In the genomic region with DNA sequence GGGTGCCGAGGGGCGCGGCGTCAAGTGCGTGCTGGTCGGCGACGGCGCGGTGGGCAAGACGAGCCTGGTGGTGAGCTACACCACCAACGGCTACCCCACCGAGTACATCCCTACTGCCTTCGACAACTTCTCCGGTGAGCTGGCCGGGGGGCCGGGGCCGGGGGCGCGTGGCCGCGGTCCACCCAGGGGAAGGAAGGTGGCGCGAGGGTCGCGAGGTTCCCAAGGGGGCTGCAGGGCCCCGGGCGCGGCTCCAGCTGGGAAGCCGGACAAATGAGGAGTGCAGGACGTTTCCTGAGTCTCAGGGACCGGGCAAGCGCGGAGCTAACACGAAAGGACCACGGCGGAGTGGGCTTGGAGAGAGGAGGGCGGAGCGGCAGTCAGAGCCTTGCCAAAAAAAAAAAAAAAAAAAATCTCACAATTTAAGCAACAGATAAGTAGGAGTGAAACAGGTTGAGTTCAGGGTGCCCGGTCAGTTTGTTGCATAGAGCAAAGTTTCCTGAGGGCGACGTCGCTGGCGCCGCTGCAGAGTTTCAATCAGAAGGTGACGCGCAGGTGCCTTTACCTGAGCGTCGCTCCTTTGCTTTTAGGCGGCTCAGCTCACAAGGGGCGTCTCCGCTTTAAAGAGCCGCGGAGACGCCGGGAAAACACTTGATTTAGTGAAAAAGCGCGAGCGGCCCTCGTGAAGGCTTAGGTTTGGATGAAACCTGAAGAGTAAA, we compare ENCODE assay signal across 8 cellular contexts. TPM values are rescaled to one million over a fixed set of nuclear protein-coding genes. Genes with fewer than 3 reads are reported as not detected.
A peak's percentile ranks its signal among the peaks of the same experiment; 100 is the strongest.
DNase-seq lines count a peak whose midpoint lies in the region; ATAC-seq and TF ChIP-seq lines count a peak whose summit lies in the region.

No MANE protein-coding gene starts in this region.

- no peaks in the 10 kb centered on the region for H3K27me3 ChIP-seq in ascending aorta
- H3K27me3 ChIP-seq in iPS-18a (ENCODE audit: control insufficient read depth, insufficient read depth, low read length), result peaks cover 40% of the 10 kb centered on the region

- peak overlapping the region; percentile 31 for H3K9ac ChIP-seq in iPS-18a (ENCODE audit: low read length)

- DNase-seq in activated naive CD4-positive, alpha-beta T cell treated with Interleukin-2 at 50 U/mL for 16 hours, result peak; percentile 27
- DNase-seq in activated naive CD4-positive, alpha-beta T cell (lab: John Stamatoyannopoulos, UW), result no peak
- peak; percentile 26 for DNase-seq in NOMO-1 treated with DMSO at 0.1 percent for 48 hours (lab: John Stamatoyannopoulos, UW; ENCODE audit: unreplicated experiment)
- peak in 1 of 2 donors; percentile 75 for DNase-seq in ascending aorta (ENCODE audit: low spot score in 2 of 2)
- no peak for DNase-seq in skeletal muscle cell (ENCODE audit: low read depth)

- H3K4me1 ChIP-seq in ascending aorta (peaks cover 3 to 29% of the 10 kb centered on the region in 2 donors), iPS-18a (ENCODE audit: control insufficient read depth, low read depth, low read length) (peaks cover 7% of the 10 kb centered on the region)

- TF ChIP-seq CTCF in ascending aorta (IDR thresholded peaks at IDR 0.05), result no peak

- intact Hi-C loops in ascending aorta (cut with DNase I), result loop anchor here (1.0 to 5.0 kb wide), 8 partner anchors 67 to 491 kb away; no protein-coding TSS in a partner anchor

- H3K9me3 ChIP-seq in ascending aorta (no peaks in the 10 kb centered on the region), iPS-18a (ENCODE audit: control insufficient read depth, low read depth, low read length) (no peaks in the 10 kb centered on the region)

- H3K27ac ChIP-seq in ascending aorta (peak overlapping the region; percentile 96 to 97), iPS-18a (ENCODE audit: low read length) (no peak overlapping the region)

- H3K4me3 ChIP-seq in ascending aorta, result peak overlapping the region; percentile 97 to 98
- H3K4me3 ChIP-seq in iPS-18a (ENCODE audit: low read length), result peak overlapping the region; percentile 65
- H3K4me3 ChIP-seq in skeletal muscle cell (ENCODE audit: low read depth, low read length), result peak overlapping the region; percentile 55

- H3K36me3 ChIP-seq in ascending aorta (peaks cover under 1 to 25% of the 10 kb centered on the region in 2 donors), iPS-18a (ENCODE audit: control insufficient read depth, low read depth, low read length) (no peaks in the 10 kb centered on the region)

- no peak for ATAC-seq in GM21619 (IDR thresholded peaks at IDR 0.05; ENCODE audit: unreplicated experiment)
- no peak for ATAC-seq in GM18870 (IDR thresholded peaks at IDR 0.05; ENCODE audit: unreplicated experiment)

RNA-seq across cellular contexts. Expression of gene RHOU, which starts 0.8 kb away (rescaled TPM):
- 27.7 TPM for total RNA-seq in ascending aorta

Comparison
In these comparisons a context has a peak if more than half of its experiments do, and no peak if none do; other contexts are left out.
1. DNase-seq: peak in activated naive CD4-positive, alpha-beta T cell treated with Interleukin-2 at 50 U/mL for 16 hours (single experiment) and NOMO-1 treated with DMSO at 0.1 percent for 48 hours (single experiment); none in activated naive CD4-positive, alpha-beta T cell (0 of 4) and skeletal muscle cell (single experiment).
2. Peak in every context shown above with its lines, with median percentiles within 50 percentile points of each other: H3K4me3 ChIP-seq.